Comparison of ENCODE assay signal across 8 cellular contexts in the genomic region with DNA sequence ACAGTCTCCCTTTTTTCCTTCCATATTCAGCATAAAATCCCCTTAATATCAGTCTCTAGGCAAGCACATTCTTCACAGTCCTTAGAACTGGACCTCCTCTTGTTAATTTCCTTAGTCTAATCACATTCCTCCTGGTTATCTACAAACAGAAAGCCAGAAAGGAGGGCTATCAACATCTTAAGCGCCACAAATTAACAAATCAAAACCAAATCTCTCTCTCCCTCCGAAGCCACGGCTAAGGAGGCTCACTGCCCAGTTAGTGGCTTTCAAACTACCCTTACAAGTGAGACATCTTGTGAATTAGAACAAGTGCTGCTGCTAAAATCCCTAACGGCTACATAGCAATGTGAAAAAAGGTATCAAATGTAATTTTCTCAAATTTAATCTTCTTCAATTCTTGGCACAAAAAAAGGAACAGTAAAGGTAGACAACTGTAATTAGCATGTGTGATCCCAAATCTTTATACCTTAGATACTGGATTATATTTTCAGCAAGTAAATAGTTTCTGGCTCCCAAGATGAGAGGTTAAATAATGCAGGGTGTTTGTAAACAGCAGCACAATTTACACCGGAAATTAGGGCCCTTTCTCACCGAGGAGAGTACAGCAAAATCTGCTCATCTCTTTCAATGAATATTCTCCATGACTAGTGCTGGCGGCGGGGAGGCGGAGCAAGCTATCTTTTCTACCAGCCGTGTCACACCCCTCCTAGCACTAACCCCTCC. TPM values are rescaled to one million over a fixed set of nuclear protein-coding genes. Genes with fewer than 3 reads are reported as not detected.
DNase-seq lines count a peak whose midpoint lies in the region; TF ChIP-seq lines count a peak whose summit lies in the region.

No MANE protein-coding gene starts in this region.

- H3K27ac ChIP-seq in rectal smooth muscle tissue (ENCODE audit: low read depth, low read length) = peak overlapping the region; percentile 93

- H3K27me3 ChIP-seq in NT2/D1 (ENCODE audit: insufficient read depth, insufficient read length) = no peaks in the 10 kb centered on the region
- H3K27me3 ChIP-seq in rectal smooth muscle tissue (ENCODE audit: control insufficient read depth, insufficient read depth, low read length) = no peaks in the 10 kb centered on the region

- H3K4me1 Mint-ChIP-seq in glutamatergic neuron (ENCODE audit: low read depth, unreplicated experiment) = peaks cover 25% of the 10 kb centered on the region

- peaks cover 25% of the 10 kb centered on the region for H3K36me3 ChIP-seq in NT2/D1 (ENCODE audit: insufficient read depth, insufficient read length, low read length)
- peaks cover 6% of the 10 kb centered on the region for H3K36me3 ChIP-seq in rectal smooth muscle tissue (ENCODE audit: control insufficient read depth, insufficient read depth, low read length)

- no peaks in the 10 kb centered on the region for H3K9me3 ChIP-seq in NT2/D1 (ENCODE audit: insufficient read depth, low read length)

- TF ChIP-seq CTCF in glutamatergic neuron (IDR thresholded peaks at IDR 0.05; ENCODE audit: partially characterized antibody, unreplicated experiment) = no peak

- in situ Hi-C loops in Caki2 (cut with HindIII; ENCODE audit: low pct_unique_long_range_greater_than_20kb, low sequenced_read_pairs) = no loop called here

- peak overlapping the region; percentile 92 for H3K27ac Mint-ChIP-seq in glutamatergic neuron (ENCODE audit: unreplicated experiment)

- no peaks in the 10 kb centered on the region for H3K36me3 Mint-ChIP-seq in glutamatergic neuron (ENCODE audit: unreplicated experiment)

- H3K4me1 ChIP-seq in NT2/D1 (ENCODE audit: insufficient read depth, insufficient read length) = peaks cover 2% of the 10 kb centered on the region
- H3K4me1 ChIP-seq in rectal smooth muscle tissue (ENCODE audit: control insufficient read depth, insufficient read depth, low read length) = peaks cover 11% of the 10 kb centered on the region

- H3K9ac ChIP-seq in NT2/D1 (ENCODE audit: insufficient read length, low read depth) (peak overlapping the region; percentile 95), rectal smooth muscle tissue (ENCODE audit: low read length) (no peak overlapping the region)

- H3K9me3 Mint-ChIP-seq in glutamatergic neuron (ENCODE audit: unreplicated experiment) = peaks cover 9% of the 10 kb centered on the region

- H3K27me3 Mint-ChIP-seq in glutamatergic neuron (ENCODE audit: unreplicated experiment) = peaks cover 6% of the 10 kb centered on the region

- DNase-seq in Caki2 (ENCODE audit: low read depth) (peak; percentile 66), HCEC 1CT (peak; percentile 58), NT2/D1 (ENCODE audit: low read depth, low spot score) (no peak), glutamatergic neuron (peak; percentile 69), islet precursor cell (no peak), DMS53 (lab: John Stamatoyannopoulos, UW) (no peak)
- peak; percentile 65 for DNase-seq in activated effector memory CD4-positive, alpha-beta T cell treated with Interleukin-2 at 50 U/mL for 16 hours

- H3K4me3 ChIP-seq in NT2/D1 (ENCODE audit: insufficient read length, low read depth) (peak overlapping the region; percentile 86), rectal smooth muscle tissue (ENCODE audit: low read length) (peak overlapping the region; percentile 77)

- H3K4me3 Mint-ChIP-seq in glutamatergic neuron (ENCODE audit: unreplicated experiment) = peak overlapping the region; percentile 93

RNA-seq across cellular contexts. Expression of a gene that starts 1.4 kb away (rescaled TPM):
- 8.9 and 18.7 TPM in 2 replicates for total RNA-seq in Caki2 (2014; rRNA removed; shearing (Covaris generic); ENCODE audit: low replicate concordance)
- 14.0 TPM for total RNA-seq in glutamatergic neuron (ENCODE audit: unreplicated experiment)

RNA-seq across cellular contexts. Expression of a gene that starts 19.6 kb away (rescaled TPM):
- total RNA-seq in Caki2 (2014; rRNA removed; shearing (Covaris generic); ENCODE audit: low replicate concordance) = 47.4 and 120 TPM in 2 replicates
- total RNA-seq in glutamatergic neuron (ENCODE audit: unreplicated experiment) = 36.7 TPM

Comparison
In these comparisons a context has a peak if more than half of its experiments do, and no peak if none do; other contexts are left out.
1. DNase-seq: peak in Caki2 (single experiment), HCEC 1CT (single experiment), activated effector memory CD4-positive, alpha-beta T cell treated with Interleukin-2 at 50 U/mL for 16 hours (single experiment) and glutamatergic neuron (single experiment); none in NT2/D1 (single experiment), islet precursor cell (single experiment) and DMS53 (single experiment).